ENCODE assay signal across 10 cellular contexts in genomic region chr2:43051316-43051715, GRCh38.
DNase-seq lines count a peak whose midpoint lies in the region; ATAC-seq and TF ChIP-seq lines count a peak whose summit lies in the region.
"Had no signal": no experiment of that assay in that cellular context is flagged by ENCODE, and none has a peak within 500 bp of the region (broad histone marks: within the 10 kb centered on the region; RNA-seq: fewer than 3 reads in every experiment).

No MANE protein-coding gene starts in this region.

- H3K9me3 Mint-ChIP-seq in activated T-cell treated with anti-CD3 and anti-CD28 coated beads, Interleukin-2, amount 50 U/mL, for 24 hours, result no peaks in the 10 kb centered on the region
- no peaks in the 10 kb centered on the region for H3K9me3 Mint-ChIP-seq in CD4-positive, alpha-beta memory T cell

- H3K4me1 ChIP-seq in hepatocyte (ENCODE audit: insufficient read depth), result peaks cover 27% of the 10 kb centered on the region
- H3K4me1 ChIP-seq in CD4-positive, alpha-beta memory T cell (ENCODE audit: insufficient read depth, low read length), result peaks cover 14% of the 10 kb centered on the region

- H3K4me2 ChIP-seq in hepatocyte, result no peak overlapping the region

- no peaks in the 10 kb centered on the region for H3K36me3 Mint-ChIP-seq in activated T-cell treated with anti-CD3 and anti-CD28 coated beads, Interleukin-2, amount 50 U/mL, for 24 hours (ENCODE audit: low read depth)
- no peaks in the 10 kb centered on the region for H3K36me3 Mint-ChIP-seq in CD4-positive, alpha-beta memory T cell

- POLR2A ChIA-PET in CD4-positive, alpha-beta memory T cell (lab: Charles Lee; ENCODE audit: partially characterized antibody), result interaction anchor here (1.0 kb wide), 1 partner anchor 20 kb away, joined by 3 read pairs; no protein-coding TSS in a partner anchor

- no peak overlapping the region for H3K27ac Mint-ChIP-seq in activated T-cell treated with anti-CD3 and anti-CD28 coated beads, Interleukin-2, amount 50 U/mL, for 24 hours
- peak overlapping the region in 1 of 7 donors; percentile 18 for H3K27ac Mint-ChIP-seq in CD4-positive, alpha-beta memory T cell
- H3K27ac Mint-ChIP-seq: B cell had no signal

- H3K9me3 ChIP-seq in hepatocyte (ENCODE audit: low read depth), result no peaks in the 10 kb centered on the region
- H3K9me3 ChIP-seq in CD4-positive, alpha-beta memory T cell (ENCODE audit: control insufficient read depth in 1 of 2, low read length in 2 of 2), result no peaks in the 10 kb centered on the region

- no peak overlapping the region for H3K4me3 Mint-ChIP-seq in activated T-cell treated with anti-CD3 and anti-CD28 coated beads, Interleukin-2, amount 50 U/mL, for 24 hours
- no peak overlapping the region for H3K4me3 Mint-ChIP-seq in CD4-positive, alpha-beta memory T cell
- H3K4me3 Mint-ChIP-seq: B cell had no signal

- ATAC-seq in HG03025 (IDR thresholded peaks at IDR 0.05; ENCODE audit: low FRiP score, unreplicated experiment), result no peak
- no peak for ATAC-seq in HG03097 (IDR thresholded peaks at IDR 0.05; ENCODE audit: low FRiP score, unreplicated experiment)

- no peaks in the 10 kb centered on the region for H3K27me3 ChIP-seq in hepatocyte
- no peaks in the 10 kb centered on the region for H3K27me3 ChIP-seq in CD4-positive, alpha-beta memory T cell (ENCODE audit: insufficient read depth, low read length)

- no peaks in the 10 kb centered on the region for H3K27me3 Mint-ChIP-seq in activated T-cell treated with anti-CD3 and anti-CD28 coated beads, Interleukin-2, amount 50 U/mL, for 24 hours
- H3K27me3 Mint-ChIP-seq in CD4-positive, alpha-beta memory T cell, result no peaks in the 10 kb centered on the region

- no peak overlapping the region for H2AFZ ChIP-seq in hepatocyte

- CTCF ChIA-PET in CD4-positive, alpha-beta memory T cell (lab: Charles Lee; ENCODE audit: partially characterized antibody), result interaction anchor here (1.2 kb wide), 1 partner anchor 178 kb away, joined by 3 read pairs; no protein-coding TSS in a partner anchor

- peaks cover 34% of the 10 kb centered on the region for H3K4me1 Mint-ChIP-seq in activated T-cell treated with anti-CD3 and anti-CD28 coated beads, Interleukin-2, amount 50 U/mL, for 24 hours (ENCODE audit: low read depth)
- peaks cover 9 to 16% (median 13%) of the 10 kb centered on the region in 4 donors for H3K4me1 Mint-ChIP-seq in CD4-positive, alpha-beta memory T cell

- DNase-seq in activated T-cell treated with anti-CD3 and anti-CD28 coated beads for 1 hour (ENCODE audit: low read depth), result peak; percentile 20
- DNase-seq in activated T-cell treated with anti-CD3 and anti-CD28 coated beads, Interleukin-2, amount 50 U/mL, for 24 hours, result no peak
- DNase-seq in activated T-cell treated with anti-CD3 and anti-CD28 coated beads for 4 hours, result peak; percentile 4
- DNase-seq in hepatocyte (ENCODE audit: low spot score), result no peak
- DNase-seq in stimulated activated CD8-positive, alpha-beta memory T cell treated with anti-CD3 and anti-CD28 coated beads, Interleukin-4, amount 100 ng/mL, for 48 hours, result peak; percentile 34
- DNase-seq in CD4-positive, alpha-beta memory T cell, result no peak
- DNase-seq: NCI-H524 had no signal

- no peak overlapping the region for H3K4me3 ChIP-seq in hepatocyte
- no peak overlapping the region for H3K4me3 ChIP-seq in CD4-positive, alpha-beta memory T cell (ENCODE audit: low read length in 2 of 2)

- 73% methylated on average over 7 of the region's 8 CpGs for WGBS in hepatocyte (ENCODE audit: low lambda C conversion rate, missing lambda C conversion rate)

- no peaks in the 10 kb centered on the region for H3K9me2 ChIP-seq in hepatocyte (replicated peaks; ENCODE audit: insufficient read depth)

- H3K79me2 ChIP-seq in hepatocyte, result no peaks in the 10 kb centered on the region

- intact Hi-C loops in CD4-positive, alpha-beta memory T cell (cut with micrococcal nuclease), result no loop called here

- peak overlapping the region; percentile 67 for H3K27ac ChIP-seq in hepatocyte
- H3K27ac ChIP-seq in CD4-positive, alpha-beta memory T cell (ENCODE audit: low read depth, low read length), result no peak overlapping the region

- no peaks in the 10 kb centered on the region for H4K20me1 ChIP-seq in hepatocyte (ENCODE audit: insufficient read depth, poor library complexity, severe bottlenecking)

- no peak for TF ChIP-seq CTCF in hepatocyte (IDR thresholded peaks at IDR 0.05; ENCODE audit: poor library complexity)

- H3K36me3 ChIP-seq in hepatocyte (replicated peaks; ENCODE audit: insufficient read depth, low read depth), result no peaks in the 10 kb centered on the region
- no peaks in the 10 kb centered on the region for H3K36me3 ChIP-seq in CD4-positive, alpha-beta memory T cell (ENCODE audit: insufficient read depth, low read length)

Comparison
In these comparisons a context has a peak if more than half of its experiments do, and no peak if none do; other contexts are left out.
1. DNase-seq: peak in activated T-cell treated with anti-CD3 and anti-CD28 coated beads for 1 hour (single experiment), activated T-cell treated with anti-CD3 and anti-CD28 coated beads for 4 hours (single experiment) and stimulated activated CD8-positive, alpha-beta memory T cell treated with anti-CD3 and anti-CD28 coated beads, Interleukin-4, amount 100 ng/mL, for 48 hours (single experiment); none in activated T-cell treated with anti-CD3 and anti-CD28 coated beads, Interleukin-2, amount 50 U/mL, for 24 hours (single experiment), hepatocyte (single experiment) and CD4-positive, alpha-beta memory T cell (0 of 5).